In the genomic region with DNA sequence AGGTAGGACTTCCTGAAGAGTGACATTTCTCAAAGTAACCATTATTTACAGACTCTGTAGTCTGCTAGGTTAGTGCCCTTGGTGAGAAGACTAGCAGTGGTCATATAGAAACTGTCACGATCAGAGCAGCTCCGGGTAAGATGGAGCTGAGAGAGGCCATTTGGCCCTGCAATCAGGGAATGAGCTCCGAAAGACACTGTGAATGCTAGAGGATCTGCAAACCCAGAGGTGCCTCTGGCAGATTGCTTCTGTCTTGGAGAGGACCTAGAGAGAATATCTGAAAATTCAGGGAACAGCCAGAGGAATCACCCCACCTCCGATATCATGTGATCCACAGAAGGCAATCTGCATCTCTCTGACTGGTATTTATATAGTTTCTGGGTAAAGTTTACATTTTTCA, we compare ENCODE assay signal across 25 cellular contexts.
"Had no signal": no experiment of that assay in that cellular context is flagged by ENCODE, and none has a peak within 500 bp of the region (broad histone marks: within the 10 kb centered on the region; RNA-seq: fewer than 3 reads in every experiment).

No MANE protein-coding gene starts in this region.

- H3K4me1 ChIP-seq: colonic mucosa, esophagus muscularis mucosa, esophagus squamous epithelium, foreskin keratinocyte, gastrocnemius medialis, gastroesophageal sphincter, heart left ventricle, heart right ventricle had no signal

- H3K4me2 ChIP-seq: hepatocyte had no signal

- H3K27me3 Mint-ChIP-seq: dendritic cell treated with granulocyte-macrophage colony-stimulating factor and Interleukin-4, amounts not matched to agents 40 ng/mL and 50 ng/mL, for 4 days had no signal

- H3K9me3 ChIP-seq: colonic mucosa, esophagus muscularis mucosa, esophagus squamous epithelium, gastrocnemius medialis, gastroesophageal sphincter, heart right ventricle had no signal

- H3K4me3 ChIP-seq: colonic mucosa, coronary artery, dorsolateral prefrontal cortex, esophagus muscularis mucosa, esophagus squamous epithelium, gastrocnemius medialis, gastroesophageal sphincter, heart left ventricle, heart right ventricle, hepatocyte had no signal

- H3K36me3 ChIP-seq: colonic mucosa, esophagus muscularis mucosa, esophagus squamous epithelium, gastrocnemius medialis, gastroesophageal sphincter, heart left ventricle, heart right ventricle had no signal

- H3K27ac ChIP-seq: colonic mucosa, coronary artery, dorsolateral prefrontal cortex, epithelial cell of prostate, esophagus muscularis mucosa, esophagus squamous epithelium, foreskin keratinocyte, gastrocnemius medialis, gastroesophageal sphincter, heart left ventricle, heart right ventricle, hepatocyte had no signal

- ATAC-seq: effector memory CD8-positive, alpha-beta T cell; esophagus mucosa; foreskin keratinocyte; gastrocnemius medialis; gastroesophageal sphincter; heart left ventricle; heart right ventricle had no signal

- H3K4me3 Mint-ChIP-seq: dendritic cell treated with granulocyte-macrophage colony-stimulating factor and Interleukin-4, amounts not matched to agents 40 ng/mL and 50 ng/mL, for 4 days; effector memory CD8-positive, alpha-beta T cell; endodermal cell had no signal

- H3K9me3 Mint-ChIP-seq: dendritic cell treated with granulocyte-macrophage colony-stimulating factor and Interleukin-4, amounts not matched to agents 40 ng/mL and 50 ng/mL, for 4 days; endodermal cell had no signal

- H3K27ac Mint-ChIP-seq: dendritic cell treated with granulocyte-macrophage colony-stimulating factor and Interleukin-4, amounts not matched to agents 40 ng/mL and 50 ng/mL, for 4 days; effector memory CD8-positive, alpha-beta T cell; endodermal cell had no signal

- H3K27me3 ChIP-seq: colonic mucosa, esophagus muscularis mucosa, esophagus squamous epithelium, foreskin keratinocyte, gastrocnemius medialis, gastroesophageal sphincter, heart left ventricle, hepatocyte had no signal

- H2AFZ ChIP-seq: hepatocyte had no signal

- DNase-seq: colonic mucosa; cortex of kidney; dermis blood vessel endothelial cell; dorsolateral prefrontal cortex; effector CD4-positive, alpha-beta T cell; effector CD8-positive, alpha-beta T cell; effector memory CD4-positive, alpha-beta T cell; effector memory CD8-positive, alpha-beta T cell; endodermal cell; erythroblast; esophagus squamous epithelium; foreskin fibroblast; foreskin keratinocyte; gastrocnemius medialis; head of caudate nucleus; heart left ventricle; heart right ventricle; hippocampal formation had no signal

- H3K79me2 ChIP-seq: hepatocyte had no signal
